1 cellular context compared by ENCODE assay signal in the genomic region with DNA sequence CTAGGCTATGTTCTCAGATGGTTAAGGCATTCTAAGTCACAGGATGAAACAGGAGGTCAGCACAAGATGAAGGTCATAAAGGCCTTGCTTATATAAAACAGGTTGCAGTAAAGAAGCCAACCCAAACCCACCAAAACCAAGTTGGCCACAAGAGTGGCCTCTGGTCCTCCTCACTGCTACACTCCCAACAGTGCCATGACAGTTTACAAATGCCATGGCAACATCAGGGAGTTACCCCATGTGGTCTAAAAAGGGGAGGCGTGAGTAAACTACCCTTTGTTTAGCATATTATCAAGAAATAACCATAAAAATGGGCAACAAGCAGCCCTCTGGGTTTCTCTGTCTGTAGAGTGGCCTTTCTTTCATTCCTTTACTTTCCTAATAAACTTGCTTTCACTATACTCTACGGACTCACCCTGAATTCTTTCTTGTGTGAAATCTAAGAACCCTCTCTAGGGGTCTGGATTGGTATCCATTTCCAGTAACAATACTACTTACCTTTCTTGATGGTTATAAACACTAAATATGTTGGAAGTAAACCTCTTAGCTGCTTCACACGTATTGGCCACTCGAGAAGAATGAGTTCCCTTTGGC.
TF ChIP-seq lines count a peak whose summit lies in the region.

No MANE protein-coding gene starts in this region.

TF ChIP-seq in WTC11, 78 proteins besides CTCF, POLR2A, EP300 and RAD21 (continued from another document):
- TF ChIP-seq, protein P1, sequence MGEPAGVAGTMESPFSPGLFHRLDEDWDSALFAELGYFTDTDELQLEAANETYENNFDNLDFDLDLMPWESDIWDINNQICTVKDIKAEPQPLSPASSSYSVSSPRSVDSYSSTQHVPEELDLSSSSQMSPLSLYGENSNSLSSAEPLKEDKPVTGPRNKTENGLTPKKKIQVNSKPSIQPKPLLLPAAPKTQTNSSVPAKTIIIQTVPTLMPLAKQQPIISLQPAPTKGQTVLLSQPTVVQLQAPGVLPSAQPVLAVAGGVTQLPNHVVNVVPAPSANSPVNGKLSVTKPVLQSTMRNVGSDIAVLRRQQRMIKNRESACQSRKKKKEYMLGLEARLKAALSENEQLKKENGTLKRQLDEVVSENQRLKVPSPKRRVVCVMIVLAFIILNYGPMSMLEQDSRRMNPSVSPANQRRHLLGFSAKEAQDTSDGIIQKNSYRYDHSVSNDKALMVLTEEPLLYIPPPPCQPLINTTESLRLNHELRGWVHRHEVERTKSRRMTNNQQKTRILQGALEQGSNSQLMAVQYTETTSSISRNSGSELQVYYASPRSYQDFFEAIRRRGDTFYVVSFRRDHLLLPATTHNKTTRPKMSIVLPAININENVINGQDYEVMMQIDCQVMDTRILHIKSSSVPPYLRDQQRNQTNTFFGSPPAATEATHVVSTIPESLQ (CRISPR knock-in tag; IDR thresholded peaks at IDR 0.05): no peak
- TF ChIP-seq ZNF317 (CRISPR knock-in tag; IDR thresholded peaks at IDR 0.05; ENCODE audit: borderline replicate concordance, low read depth) (no peak), ZNF232 (CRISPR knock-in tag; IDR thresholded peaks at IDR 0.05) (no peak), HMGA2 (CRISPR knock-in tag; IDR thresholded peaks at IDR 0.05) (no peak), ESRRA (CRISPR knock-in tag; IDR thresholded peaks at IDR 0.05; ENCODE audit: borderline replicate concordance) (no peak)
- TF ChIP-seq, protein P2, sequence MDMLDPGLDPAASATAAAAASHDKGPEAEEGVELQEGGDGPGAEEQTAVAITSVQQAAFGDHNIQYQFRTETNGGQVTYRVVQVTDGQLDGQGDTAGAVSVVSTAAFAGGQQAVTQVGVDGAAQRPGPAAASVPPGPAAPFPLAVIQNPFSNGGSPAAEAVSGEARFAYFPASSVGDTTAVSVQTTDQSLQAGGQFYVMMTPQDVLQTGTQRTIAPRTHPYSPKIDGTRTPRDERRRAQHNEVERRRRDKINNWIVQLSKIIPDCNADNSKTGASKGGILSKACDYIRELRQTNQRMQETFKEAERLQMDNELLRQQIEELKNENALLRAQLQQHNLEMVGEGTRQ (CRISPR knock-in tag; IDR thresholded peaks at IDR 0.05): no peak
- TF ChIP-seq, protein P3, sequence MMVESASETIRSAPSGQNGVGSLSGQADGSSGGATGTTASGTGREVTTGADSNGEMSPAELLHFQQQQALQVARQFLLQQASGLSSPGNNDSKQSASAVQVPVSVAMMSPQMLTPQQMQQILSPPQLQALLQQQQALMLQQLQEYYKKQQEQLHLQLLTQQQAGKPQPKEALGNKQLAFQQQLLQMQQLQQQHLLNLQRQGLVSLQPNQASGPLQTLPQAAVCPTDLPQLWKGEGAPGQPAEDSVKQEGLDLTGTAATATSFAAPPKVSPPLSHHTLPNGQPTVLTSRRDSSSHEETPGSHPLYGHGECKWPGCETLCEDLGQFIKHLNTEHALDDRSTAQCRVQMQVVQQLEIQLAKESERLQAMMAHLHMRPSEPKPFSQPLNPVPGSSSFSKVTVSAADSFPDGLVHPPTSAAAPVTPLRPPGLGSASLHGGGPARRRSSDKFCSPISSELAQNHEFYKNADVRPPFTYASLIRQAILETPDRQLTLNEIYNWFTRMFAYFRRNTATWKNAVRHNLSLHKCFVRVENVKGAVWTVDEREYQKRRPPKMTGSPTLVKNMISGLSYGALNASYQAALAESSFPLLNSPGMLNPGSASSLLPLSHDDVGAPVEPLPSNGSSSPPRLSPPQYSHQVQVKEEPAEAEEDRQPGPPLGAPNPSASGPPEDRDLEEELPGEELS (CRISPR knock-in tag; IDR thresholded peaks at IDR 0.05): no peak
